ENCODE assay signal across 9 cellular contexts in genomic region chr22:36644333-36644757, GRCh38. TPM values are rescaled to one million over a fixed set of nuclear protein-coding genes. Genes with fewer than 3 reads are reported as not detected.
DNase-seq lines count a peak whose midpoint lies in the region; ATAC-seq and TF ChIP-seq lines count a peak whose summit lies in the region.
"Had no signal": no experiment of that assay in that cellular context is flagged by ENCODE, and none has a peak within 500 bp of the region (broad histone marks: within the 10 kb centered on the region; RNA-seq: fewer than 3 reads in every experiment).

No MANE protein-coding gene starts in this region.

- peak; percentile 73 for ATAC-seq in DND-41 (ENCODE audit: insufficient read depth, low read depth)
- ATAC-seq in left lobe of liver, result no peak
- no peak for ATAC-seq in GM21447 (IDR thresholded peaks at IDR 0.05; ENCODE audit: unreplicated experiment)
- no peak for ATAC-seq in HG03097 (IDR thresholded peaks at IDR 0.05; ENCODE audit: low FRiP score, unreplicated experiment)

- no peak overlapping the region for H3K27ac ChIP-seq in DND-41 (ENCODE audit: low read length)

- H3K4me2 ChIP-seq in DND-41 (ENCODE audit: insufficient read depth, low read length), result no peak overlapping the region

- no peaks in the 10 kb centered on the region for H3K36me3 ChIP-seq in DND-41 (ENCODE audit: insufficient read depth, low read length)

- no peak overlapping the region for H3K9ac ChIP-seq in DND-41 (ENCODE audit: low read depth, low read length)

- H3K4me1 ChIP-seq in DND-41 (ENCODE audit: insufficient read depth, low read length), result no peaks in the 10 kb centered on the region

- H2AFZ ChIP-seq in DND-41 (ENCODE audit: low read depth, low read length), result no peak overlapping the region

- DNase-seq in DND-41 (peak; percentile 66), amniotic epithelial cell (ENCODE audit: low read depth) (peak; percentile 93), left kidney (ENCODE audit: low read depth, low spot score) (peak; percentile 95), left lobe of liver (ENCODE audit: low spot score) (no peak), hippocampal formation (lab: John Stamatoyannopoulos, UW) (no peak)
- DNase-seq in Jurkat, Clone E6-1 (ENCODE audit: low read depth, low spot score), result peak; percentile 61

- H3K79me2 ChIP-seq in DND-41 (ENCODE audit: insufficient read depth, low read length), result no peaks in the 10 kb centered on the region

- no peaks in the 10 kb centered on the region for H4K20me1 ChIP-seq in DND-41 (ENCODE audit: insufficient read depth, low read length)

- H3K9me3 ChIP-seq in DND-41 (ENCODE audit: insufficient read depth, low read length, severe bottlenecking), result no peaks in the 10 kb centered on the region

- H3K4me3 ChIP-seq in DND-41 (ENCODE audit: low read depth in 1 of 2, low read length in 2 of 2), result no peak overlapping the region
- no peak overlapping the region for H3K4me3 ChIP-seq in Jurkat, Clone E6-1 (ENCODE audit: low read length)

- TF ChIP-seq CTCF in DND-41 (IDR thresholded peaks at IDR 0.05; ENCODE audit: borderline replicate concordance, extremely low read depth, low read length, poor library complexity, severe bottlenecking), result no peak

- H3K27me3 ChIP-seq in DND-41 (ENCODE audit: insufficient read depth, low read length, poor library complexity), result peaks cover 4% of the 10 kb centered on the region

RNA-seq across cellular contexts. Expression of gene CACNG2, which starts 59.2 kb away (rescaled TPM):
- polyA plus RNA-seq in Jurkat, Clone E6-1 (2012; ENCODE audit: insufficient read depth, insufficient read length), result not detected
- total RNA-seq in left lobe of liver, result not detected
- total RNA-seq: subcutaneous adipose tissue had no signal

Comparison
In these comparisons a context has a peak if more than half of its experiments do, and no peak if none do; other contexts are left out.
1. DNase-seq: peak in DND-41 (single experiment), Jurkat, Clone E6-1 (single experiment), amniotic epithelial cell (single experiment) and left kidney (single experiment); none in left lobe of liver (single experiment) and hippocampal formation (0 of 2).